ENCODE assay signal across 1 cellular context in the genomic region with DNA sequence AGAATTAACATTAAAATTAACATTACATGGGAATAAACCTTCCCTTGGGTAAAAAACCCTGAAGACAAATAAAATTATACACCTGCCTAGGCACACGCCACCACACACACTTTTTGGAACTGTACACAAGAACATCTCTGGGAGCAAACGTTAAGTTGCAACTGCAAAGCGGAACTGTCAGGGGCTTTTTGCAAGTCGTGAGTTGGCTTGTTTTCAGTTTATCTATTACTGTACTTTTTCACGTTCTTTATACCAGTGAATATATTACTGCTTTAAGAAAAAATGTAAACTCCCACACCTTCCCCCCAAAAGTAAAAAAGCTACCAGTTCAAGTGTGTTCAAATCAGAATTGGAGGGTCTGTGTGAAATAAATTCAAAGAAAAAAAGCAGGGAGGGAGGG.
TF ChIP-seq lines count a peak whose summit lies in the region.

No MANE protein-coding gene starts in this region.

TF ChIP-seq in K562, 482 proteins besides CTCF, POLR2A, EP300 and RAD21 (continued from another document):
- TF ChIP-seq, protein P1, sequence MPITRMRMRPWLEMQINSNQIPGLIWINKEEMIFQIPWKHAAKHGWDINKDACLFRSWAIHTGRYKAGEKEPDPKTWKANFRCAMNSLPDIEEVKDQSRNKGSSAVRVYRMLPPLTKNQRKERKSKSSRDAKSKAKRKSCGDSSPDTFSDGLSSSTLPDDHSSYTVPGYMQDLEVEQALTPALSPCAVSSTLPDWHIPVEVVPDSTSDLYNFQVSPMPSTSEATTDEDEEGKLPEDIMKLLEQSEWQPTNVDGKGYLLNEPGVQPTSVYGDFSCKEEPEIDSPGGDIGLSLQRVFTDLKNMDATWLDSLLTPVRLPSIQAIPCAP (CRISPR knock-in tag; IDR thresholded peaks at IDR 0.05; ENCODE audit: borderline replicate concordance): no peak
- TF ChIP-seq MEF2A (IDR thresholded peaks at IDR 0.05; ENCODE audit: control insufficient read depth, low read depth, low read length): no peak
- no peak for TF ChIP-seq ZSCAN32 (CRISPR knock-in tag; IDR thresholded peaks at IDR 0.05)
- no peak for TF ChIP-seq LEF1 (IDR thresholded peaks at IDR 0.05)
- no peak for TF ChIP-seq FOXP1 (CRISPR knock-in tag; IDR thresholded peaks at IDR 0.05)
- TF ChIP-seq ZBTB17 (CRISPR knock-in tag; IDR thresholded peaks at IDR 0.05): no peak
- TF ChIP-seq E2F3 (CRISPR knock-in tag; IDR thresholded peaks at IDR 0.05): no peak
- no peak for TF ChIP-seq ZNF431 (CRISPR knock-in tag; IDR thresholded peaks at IDR 0.05)
- no peak for TF ChIP-seq FOXA1 (IDR thresholded peaks at IDR 0.05; ENCODE audit: borderline replicate concordance)
